35 cellular contexts compared by ENCODE assay signal in genomic region chr11:133577403-133577802, GRCh38. TPM values are rescaled to one million over a fixed set of nuclear protein-coding genes. Genes with fewer than 3 reads are reported as not detected.
"Had no signal": no experiment of that assay in that cellular context is flagged by ENCODE, and none has a peak within 500 bp of the region (broad histone marks: within the 10 kb centered on the region; RNA-seq: fewer than 3 reads in every experiment).

No MANE protein-coding gene starts in this region.

- H3K27me3 ChIP-seq: adrenal gland, ascending aorta, body of pancreas, brain microvascular endothelial cell, breast epithelium, cardiac muscle cell had no signal

- H3K27ac ChIP-seq: adrenal gland, ascending aorta, body of pancreas, brain microvascular endothelial cell, breast epithelium, cardiac muscle cell had no signal

- FAIRE-seq: astrocyte, bronchial epithelial cell had no signal

- H3K4me1 ChIP-seq: adrenal gland, ascending aorta, body of pancreas, breast epithelium had no signal

- ATAC-seq: activated naive CD4-positive, alpha-beta T cell treated with anti-CD3 and anti-CD28 coated beads, Interleukin-2, amount 50 U/mL, for 72 hours; activated naive CD8-positive, alpha-beta T cell treated with anti-CD3 and anti-CD28 coated beads, Interleukin-2, amount 50 U/mL, for 24 hours; activated T-cell treated with anti-CD3 and anti-CD28 coated beads, Interleukin-2, amount 50 U/mL, for 4 hours; activated T-cell treated with anti-CD3 and anti-CD28 coated beads, Interleukin-2, amount 50 U/mL, for 72 hours; activated T-helper 17 cell treated with anti-CD3 and anti-CD28 coated beads, Interleukin-2, amount 50 U/mL, for 72 hours; body of pancreas had no signal

- H3K4me3 ChIP-seq: adrenal gland, ascending aorta, body of pancreas, breast epithelium, cardiac muscle cell had no signal

- H3K36me3 ChIP-seq: adrenal gland, ascending aorta, brain microvascular endothelial cell, breast epithelium, cardiac muscle cell had no signal

- DNase-seq: activated effector memory CD4-positive, alpha-beta T cell treated with anti-CD3 and anti-CD28 coated beads, Interleukin-2, amount 50 U/mL, for 16 hours; activated effector memory CD4-positive, alpha-beta T cell treated with Interleukin-2 at 50 U/mL for 16 hours; activated gamma-delta T cell; activated gamma-delta T cell treated with Interleukin-2 at 50 U/mL for 16 hours; activated naive CD4-positive, alpha-beta T cell; activated naive CD4-positive, alpha-beta T cell treated with anti-CD3 and anti-CD28 coated beads for 36 hours; activated naive CD4-positive, alpha-beta T cell treated with anti-CD3 and anti-CD28 coated beads, Interleukin-2, amount 10 ng/mL, durations not matched to agents 7 days and 5 days; activated naive CD4-positive, alpha-beta T cell treated with anti-CD3 and anti-CD28 coated beads, Interleukin-2, amount 50 U/mL, for 16 hours; activated naive CD4-positive, alpha-beta T cell treated with Interleukin-2 at 50 U/mL for 16 hours; activated naive CD8-positive, alpha-beta T cell treated with anti-CD3 and anti-CD28 coated beads for 36 hours; activated naive CD8-positive, alpha-beta T cell treated with anti-CD3 and anti-CD28 coated beads, Interleukin-2, amount 10 ng/mL, durations not matched to agents 7 days and 5 days; activated naive CD8-positive, alpha-beta T cell treated with anti-CD3 and anti-CD28 coated beads, Interleukin-2, amount 50 U/mL, for 24 hours; activated T-cell treated with anti-CD3 and anti-CD28 coated beads, Interleukin-2, amount 50 U/mL, for 24 hours; activated T-cell treated with anti-CD3 and anti-CD28 coated beads, Interleukin-2, amount 50 U/mL, for 4 hours; activated T-cell treated with anti-CD3 and anti-CD28 coated beads, Interleukin-2, amount 50 U/mL, for 48 hours; activated T-cell treated with anti-CD3 and anti-CD28 coated beads, Interleukin-2, amount 50 U/mL, for 72 hours; adrenal gland; amniotic stem cell; amygdala; anterior cingulate cortex; aorta; body of pancreas; brain microvascular endothelial cell; caudate nucleus; central memory CD4-positive, alpha-beta T cell; cerebellar nuclear complex had no signal

- H3K9me3 ChIP-seq: adrenal gland, ascending aorta, body of pancreas, breast epithelium had no signal

RNA-seq across cellular contexts. Expression of gene OPCML, which starts 45.1 kb away (rescaled TPM):
- total RNA-seq: activated naive CD4-positive, alpha-beta T cell treated with anti-CD3 and anti-CD28 coated beads for 36 hours; activated naive CD4-positive, alpha-beta T cell treated with anti-CD3 and anti-CD28 coated beads, Interleukin-2, amount 50 U/mL, for 72 hours; activated naive CD8-positive, alpha-beta T cell treated with anti-CD3 and anti-CD28 coated beads for 36 hours; activated naive CD8-positive, alpha-beta T cell treated with anti-CD3 and anti-CD28 coated beads, Interleukin-2, amount 10 ng/mL, durations not matched to agents 7 days and 5 days; activated T-cell treated with anti-CD3 and anti-CD28 coated beads, Interleukin-2, amount 50 U/mL, for 4 hours; activated T-cell treated with anti-CD3 and anti-CD28 coated beads, Interleukin-2, amount 50 U/mL, for 72 hours; activated T-helper 1 cell treated with anti-CD3 and anti-CD28 coated beads, Interleukin-12 subunit alpha, Interleukin-12 subunit beta, Interleukin-2, Interleukin-4 antibody, amounts not matched to agents 30 ng/mL and 10 ng/mL and 1 ng/mL, durations not matched to agents 14 hours and 24 hours and 36 hours; activated T-helper 17 cell treated with anti-CD3 and anti-CD28 coated beads, Interleukin-2, amount 50 U/mL, for 72 hours; activated T-helper 2 cell treated with anti-CD3 and anti-CD28 coated beads, Interferon-gamma antibody, Interleukin-2, Interleukin-4, amounts not matched to agents 10 μg/mL and 5 μg/mL and 100 μg/mL, durations not matched to agents 14 hours and 24 hours and 36 hours; ascending aorta; breast epithelium; bronchial epithelial cell had no signal
